Comparison of ENCODE assay signal across 8 cellular contexts in genomic region chr10:102399217-102400021, GRCh38. TPM values are rescaled to one million over a fixed set of nuclear protein-coding genes. Genes with fewer than 3 reads are reported as not detected.
DNase-seq lines count a peak whose midpoint lies in the region; ATAC-seq and TF ChIP-seq lines count a peak whose summit lies in the region.

No MANE protein-coding gene starts in this region.

- H3K27me3 Mint-ChIP-seq in activated CD4-positive, alpha-beta T cell treated with anti-CD3 and anti-CD28 coated beads for 36 hours = no peaks in the 10 kb centered on the region

- H2AFZ ChIP-seq in ACC112 (ENCODE audit: low read length, unreplicated experiment) = no peak overlapping the region

- POLR2A ChIA-PET in activated CD4-positive, alpha-beta T cell treated with anti-CD3 and anti-CD28 coated beads for 36 hours (lab: Charles Lee) = interaction anchor here (0.6 to 1.4 kb wide), 4 partner anchors 21 to 168 kb away, joined by 3 to 6 read pairs (median 4); partner anchors contain the start of genes CUEDC2 and FBXL15

- CTCF ChIA-PET in activated CD4-positive, alpha-beta T cell treated with anti-CD3 and anti-CD28 coated beads for 36 hours (lab: Charles Lee) = interaction anchor here (0.5 to 7.6 kb wide), 28 partner anchors 8 to 1334 kb away, joined by 3 to 67 read pairs (median 4); partner anchors contain the start of genes C10orf95, FBXL15, SUFU and TRIM8

- peak overlapping the region; percentile 70 to 86 for H3K9ac ChIP-seq in colonic mucosa (ENCODE audit: low read depth in 2 of 2, low read length in 2 of 2)

- peak overlapping the region; percentile 98 for H3K27ac Mint-ChIP-seq in activated CD4-positive, alpha-beta T cell treated with anti-CD3 and anti-CD28 coated beads for 36 hours

- H3K4me3 ChIP-seq in ACC112 (ENCODE audit: low read depth, low read length) (peak overlapping the region; percentile 60), colonic mucosa (peak overlapping the region; percentile 56)

- no peaks in the 10 kb centered on the region for H3K9me3 ChIP-seq in colonic mucosa

- peaks cover 41% of the 10 kb centered on the region for H3K4me1 Mint-ChIP-seq in activated CD4-positive, alpha-beta T cell treated with anti-CD3 and anti-CD28 coated beads for 36 hours

- H3K4me1 ChIP-seq in ACC112 (ENCODE audit: control insufficient read depth, insufficient read depth, low read length, unreplicated experiment) (peaks cover 21% of the 10 kb centered on the region), colonic mucosa (peaks cover 11% of the 10 kb centered on the region)

- peak; percentile 30 for ATAC-seq in GM18520 (IDR thresholded peaks at IDR 0.05; ENCODE audit: unreplicated experiment)
- peak; percentile 37 for ATAC-seq in HG03097 (IDR thresholded peaks at IDR 0.05; ENCODE audit: low FRiP score, unreplicated experiment)
- peak; percentile 60 for ATAC-seq in activated CD4-positive, alpha-beta T cell treated with anti-CD3 and anti-CD28 coated beads for 36 hours

- H3K9me3 Mint-ChIP-seq in activated CD4-positive, alpha-beta T cell treated with anti-CD3 and anti-CD28 coated beads for 36 hours (ENCODE audit: low read depth) = no peaks in the 10 kb centered on the region

- peaks cover 10% of the 10 kb centered on the region for H3K79me2 ChIP-seq in ACC112 (ENCODE audit: control insufficient read depth, insufficient read depth, low read length, unreplicated experiment)

- peak; percentile 57 for DNase-seq in NCI-H446 treated with DMSO at 0.1 percent for 48 hours (lab: John Stamatoyannopoulos, UW)
- peak; percentile 94 for DNase-seq in activated CD4-positive, alpha-beta T cell treated with anti-CD3 and anti-CD28 coated beads for 36 hours
- peak; percentile 91 for DNase-seq in colonic mucosa
- DNase-seq in left kidney (ENCODE audit: low read depth, low spot score) = peak; percentile 94
- peak; percentile 87 for DNase-seq in stimulated activated CD4-positive, alpha-beta T cell treated with anti-CD3 and anti-CD28 coated beads, Interleukin-1b, Interleukin-23, amount 100 ng/mL, for 48 hours

- no peaks in the 10 kb centered on the region for H3K27me3 ChIP-seq in ACC112 (ENCODE audit: insufficient read depth, low read length)
- no peaks in the 10 kb centered on the region for H3K27me3 ChIP-seq in colonic mucosa

- peak; percentile 90 for TF ChIP-seq CTCF in colonic mucosa (IDR thresholded peaks at IDR 0.05)

- H3K27ac ChIP-seq in ACC112 (ENCODE audit: low read depth, low read length) (no peak overlapping the region), colonic mucosa (peak overlapping the region; percentile 82)

- H3K36me3 Mint-ChIP-seq in activated CD4-positive, alpha-beta T cell treated with anti-CD3 and anti-CD28 coated beads for 36 hours (ENCODE audit: low read depth) = peaks cover 65% of the 10 kb centered on the region

- intact Hi-C loops in activated CD4-positive, alpha-beta T cell treated with anti-CD3 and anti-CD28 coated beads for 36 hours (cut with DNase I, micrococcal nuclease) = loop anchor here (1.0 to 10.0 kb wide), 9 partner anchors 10 to 567 kb away; partner anchors contain the start of genes CUEDC2 (in 2 of the 2) and TRIM8 (in 1 of the 2)
- intact Hi-C loops in colonic mucosa (cut with DNase I) = loop anchor here (5.0 to 10.0 kb wide), 2 partner anchors 172 to 195 kb away; partner anchors contain the start of gene ELOVL3

- H3K36me3 ChIP-seq in ACC112 (ENCODE audit: insufficient read depth, low read length) = no peaks in the 10 kb centered on the region
- H3K36me3 ChIP-seq in colonic mucosa = peaks cover 6% of the 10 kb centered on the region

- H3K4me3 Mint-ChIP-seq in activated CD4-positive, alpha-beta T cell treated with anti-CD3 and anti-CD28 coated beads for 36 hours = peak overlapping the region; percentile 95

RNA-seq across cellular contexts. Expression of gene NFKB2, which starts 3.9 kb away (rescaled TPM):
- total RNA-seq in activated CD4-positive, alpha-beta T cell treated with anti-CD3 and anti-CD28 coated beads for 36 hours = 100 to 1,000 TPM; 228 to 238 TPM
- total RNA-seq in colonic mucosa = 10 to 100 TPM; 29.3 to 44.5 TPM

RNA-seq across cellular contexts. Expression of gene PSD, which starts 19.2 kb away (rescaled TPM):
- 10 to 100 TPM in 1 of 2 experiments, 1 to 10 TPM in 1; 9.1 to 11.2 TPM for total RNA-seq in activated CD4-positive, alpha-beta T cell treated with anti-CD3 and anti-CD28 coated beads for 36 hours
- 10 to 100 TPM in 1 of 2 donors, 1 to 10 TPM in 1; 4.2 to 22.5 TPM for total RNA-seq in colonic mucosa

RNA-seq across cellular contexts. Expression of gene FBXL15, which starts 21.2 kb away (rescaled TPM):
- 10 to 100 TPM in 1 of 2 experiments, 1 to 10 TPM in 1; 5.4 to 11.9 TPM for total RNA-seq in activated CD4-positive, alpha-beta T cell treated with anti-CD3 and anti-CD28 coated beads for 36 hours
- 10 to 100 TPM; 23.7 to 37.3 TPM for total RNA-seq in colonic mucosa

RNA-seq across cellular contexts. Expression of gene CUEDC2, which starts 33.0 kb away (rescaled TPM):
- total RNA-seq in activated CD4-positive, alpha-beta T cell treated with anti-CD3 and anti-CD28 coated beads for 36 hours = 10 to 100 TPM; 60.8 to 72.7 TPM
- total RNA-seq in colonic mucosa = 10 to 100 TPM; 30.2 to 32.1 TPM

RNA-seq across cellular contexts. Expression of gene C10orf95, which starts 51.9 kb away (rescaled TPM):
- total RNA-seq in activated CD4-positive, alpha-beta T cell treated with anti-CD3 and anti-CD28 coated beads for 36 hours = under 1 TPM; 0.27 to 0.32 TPM
- total RNA-seq in colonic mucosa = 1 to 10 TPM; 2.8 to 4.8 TPM

Comparison
In these comparisons a context has a peak if more than half of its experiments do, and no peak if none do; other contexts are left out.
1. RNA of gene NFKB2, which starts 3.9 kb away (total RNA-seq): 228 to 238 TPM in activated CD4-positive, alpha-beta T cell treated with anti-CD3 and anti-CD28 coated beads for 36 hours; 29.3 to 44.5 TPM in colonic mucosa; every median in the first group is over 4 times any median in the second.
2. Peak in every context shown above with its lines, with median percentiles within 50 percentile points of each other: ATAC-seq and DNase-seq.